Comparison of ENCODE assay signal across 21 cellular contexts in genomic region chr12:125579916-125580315, GRCh38.
DNase-seq lines count a peak whose midpoint lies in the region; ATAC-seq and TF ChIP-seq lines count a peak whose summit lies in the region.
"Had no signal": no experiment of that assay in that cellular context is flagged by ENCODE, and none has a peak within 500 bp of the region (broad histone marks: within the 10 kb centered on the region; RNA-seq: fewer than 3 reads in every experiment).

No MANE protein-coding gene starts in this region.

- ATAC-seq in HG03159 (IDR thresholded peaks at IDR 0.05; ENCODE audit: unreplicated experiment) = no peak
- ATAC-seq in naive thymus-derived CD4-positive, alpha-beta T cell = no peak
- ATAC-seq: A549; CD8-positive, alpha-beta T cell; GM12878 had no signal

- H3F3A ChIP-seq in DOHH2 (ENCODE audit: control insufficient read depth, insufficient read depth) = no peaks in the 10 kb centered on the region

- DNase-seq in Karpas-422 = peak; percentile 43
- DNase-seq in OCI-LY7 (ENCODE audit: low spot score) = peak; percentile 59
- peak; percentile 10 for DNase-seq in germinal center (ENCODE audit: low spot score)
- DNase-seq in naive thymus-derived CD4-positive, alpha-beta T cell = no peak
- no peak for DNase-seq in T-helper 1 cell
- DNase-seq: AML-193; Caco-2; Calu3; CD4-positive, alpha-beta T cell; CD8-positive, alpha-beta T cell; DMS79 treated with DMSO at 0.1 percent for 48 hours; EL; GDM1 had no signal

- POLR2A ChIA-PET in OCI-LY7 (lab: Charles Lee) = interaction anchor here (0.6 kb wide), 1 partner anchor 19 kb away, joined by 3 read pairs; no protein-coding TSS in a partner anchor
- POLR2A ChIA-PET in naive thymus-derived CD4-positive, alpha-beta T cell (lab: Charles Lee) = no interaction called here

- H3K4me2 ChIP-seq in DOHH2 (ENCODE audit: low read length) (peak overlapping the region; percentile 25), Karpas-422 (ENCODE audit: low read depth, low read length, poor library complexity, severe bottlenecking) (no peak overlapping the region), OCI-LY7 (ENCODE audit: low read length) (peak overlapping the region; percentile 59)
- H3K4me2 ChIP-seq: A549; BLaER1 treated with 17β-estradiol and CSF1 and Interleukin-3, amounts not matched to agents 10 nM and 100 nM had no signal

- H3K4me3 ChIP-seq in DOHH2 (ENCODE audit: low read length) (no peak overlapping the region), Karpas-422 (ENCODE audit: low read length) (no peak overlapping the region), OCI-LY7 (ENCODE audit: low read depth, low read length, poor library complexity, severe bottlenecking) (no peak overlapping the region)
- no peak overlapping the region for H3K4me3 ChIP-seq in naive thymus-derived CD4-positive, alpha-beta T cell (ENCODE audit: low read length)
- H3K4me3 ChIP-seq: A549; BLaER1 treated with 17β-estradiol and CSF1 and Interleukin-3, amounts not matched to agents 10 nM and 100 nM; GM12878 had no signal

- no peaks in the 10 kb centered on the region for H3K36me3 ChIP-seq in DOHH2 (ENCODE audit: control insufficient read depth, low read length)
- no peaks in the 10 kb centered on the region for H3K36me3 ChIP-seq in Karpas-422 (ENCODE audit: insufficient read depth, low read length)
- H3K36me3 ChIP-seq in OCI-LY7 (ENCODE audit: insufficient read depth, low read length) = no peaks in the 10 kb centered on the region
- no peaks in the 10 kb centered on the region for H3K36me3 ChIP-seq in naive thymus-derived CD4-positive, alpha-beta T cell (ENCODE audit: control insufficient read depth in 2 of 3, insufficient read depth in 3 of 3, low read length in 3 of 3)
- H3K36me3 ChIP-seq: BLaER1 treated with 17β-estradiol and CSF1 and Interleukin-3, amounts not matched to agents 10 nM and 100 nM had no signal

- peaks cover 0 to 25% (median 14%) of the 10 kb centered on the region in 5 donors for H3K27me3 Mint-ChIP-seq in naive thymus-derived CD4-positive, alpha-beta T cell

- no peak overlapping the region for H3K4me3 Mint-ChIP-seq in naive thymus-derived CD4-positive, alpha-beta T cell
- H3K4me3 Mint-ChIP-seq: B cell; CD4-positive, alpha-beta T cell; CD8-positive, alpha-beta T cell had no signal

- no TSS peak for BruUV-seq in OCI-LY7 (replicated peaks; lab: Mats Ljungman, UMichigan)

- H4K20me1 ChIP-seq in DOHH2 (ENCODE audit: control insufficient read depth, insufficient read depth, low read depth, low read length) (no peaks in the 10 kb centered on the region), Karpas-422 (ENCODE audit: insufficient read depth, low read depth, low read length) (no peaks in the 10 kb centered on the region), OCI-LY7 (ENCODE audit: insufficient read depth, low read length) (no peaks in the 10 kb centered on the region)
- H4K20me1 ChIP-seq: BLaER1 treated with 17β-estradiol and CSF1 and Interleukin-3, amounts not matched to agents 10 nM and 100 nM had no signal

- H3K4me1 ChIP-seq in DOHH2 (ENCODE audit: control insufficient read depth, low read length) (peaks cover 13% of the 10 kb centered on the region), Karpas-422 (ENCODE audit: low read length) (peaks cover 7% of the 10 kb centered on the region), OCI-LY7 (ENCODE audit: insufficient read depth, low read length, poor library complexity, severe bottlenecking) (peaks cover 26% of the 10 kb centered on the region)
- H3K4me1 ChIP-seq in naive thymus-derived CD4-positive, alpha-beta T cell (ENCODE audit: control insufficient read depth in 2 of 2, insufficient read depth in 2 of 2, low read length in 2 of 2) = no peaks in the 10 kb centered on the region
- H3K4me1 ChIP-seq: A549; BLaER1 treated with 17β-estradiol and CSF1 and Interleukin-3, amounts not matched to agents 10 nM and 100 nM; Caco-2 had no signal

- no peak overlapping the region for H3K27ac Mint-ChIP-seq in naive thymus-derived CD4-positive, alpha-beta T cell
- H3K27ac Mint-ChIP-seq: B cell; CD4-positive, alpha-beta T cell; CD8-positive, alpha-beta T cell had no signal

- peaks cover 0 to 10% (median 0%) of the 10 kb centered on the region in 5 donors for H3K36me3 Mint-ChIP-seq in naive thymus-derived CD4-positive, alpha-beta T cell
- H3K36me3 Mint-ChIP-seq: CD8-positive, alpha-beta T cell had no signal

- TF ChIP-seq CTCF in DOHH2 (IDR thresholded peaks at IDR 0.05; ENCODE audit: low read depth, low read length, poor library complexity, severe bottlenecking) (no peak), OCI-LY7 (conservative IDR thresholded peaks at IDR 0.05; ENCODE audit: low read length) (no peak)

- CTCF ChIA-PET in OCI-LY7 (lab: Charles Lee; ENCODE audit: unreplicated experiment) = interaction anchor here (0.6 kb wide), 1 partner anchor 227 kb away, joined by 3 read pairs; no protein-coding TSS in a partner anchor
- CTCF ChIA-PET in naive thymus-derived CD4-positive, alpha-beta T cell (lab: Charles Lee) = no interaction called here

- H2AFZ ChIP-seq in Karpas-422 (ENCODE audit: low read length) = no peak overlapping the region
- no peak overlapping the region for H2AFZ ChIP-seq in OCI-LY7 (ENCODE audit: low read length)

- no peak overlapping the region for H3K9ac ChIP-seq in Karpas-422 (ENCODE audit: low read length)
- H3K9ac ChIP-seq: BLaER1 treated with 17β-estradiol and CSF1 and Interleukin-3, amounts not matched to agents 10 nM and 100 nM had no signal

- H3K9me3 ChIP-seq in DOHH2 (ENCODE audit: control insufficient read depth, insufficient read depth, low read length) = no peaks in the 10 kb centered on the region
- H3K9me3 ChIP-seq in Karpas-422 (ENCODE audit: low read length) = no peaks in the 10 kb centered on the region
- peaks cover 8% of the 10 kb centered on the region; the same call in 1 of the 2 replicates for H3K9me3 ChIP-seq in OCI-LY7 (ENCODE audit: low read length)
- H3K9me3 ChIP-seq in naive thymus-derived CD4-positive, alpha-beta T cell (ENCODE audit: control insufficient read depth in 2 of 3, low read length in 3 of 3) = no peaks in the 10 kb centered on the region
- H3K9me3 ChIP-seq: A549, Caco-2 had no signal

- H3K9me2 ChIP-seq in DOHH2 (replicated peaks; ENCODE audit: control insufficient read depth, low read length) (no peaks in the 10 kb centered on the region), Karpas-422 (replicated peaks; ENCODE audit: insufficient read depth, low read length) (no peaks in the 10 kb centered on the region), OCI-LY7 (ENCODE audit: insufficient read depth, low read length) (no peaks in the 10 kb centered on the region)

- H3K27ac ChIP-seq in DOHH2 (ENCODE audit: low read depth, low read length) = no peak overlapping the region
- no peak overlapping the region for H3K27ac ChIP-seq in Karpas-422 (ENCODE audit: low read length)
- H3K27ac ChIP-seq in OCI-LY7 (ENCODE audit: low read depth, low read length, poor library complexity, severe bottlenecking) = peak overlapping the region; percentile 49
- no peak overlapping the region for H3K27ac ChIP-seq in naive thymus-derived CD4-positive, alpha-beta T cell (ENCODE audit: low read depth, low read length)
- H3K27ac ChIP-seq: 22Rv1; A549; BLaER1 treated with 17β-estradiol and CSF1 and Interleukin-3, amounts not matched to agents 10 nM and 100 nM; C4-2B had no signal

- no peaks in the 10 kb centered on the region for H3K27me3 ChIP-seq in DOHH2 (ENCODE audit: control insufficient read depth, low read length)
- no peaks in the 10 kb centered on the region for H3K27me3 ChIP-seq in Karpas-422 (ENCODE audit: low read length)
- no peaks in the 10 kb centered on the region for H3K27me3 ChIP-seq in naive thymus-derived CD4-positive, alpha-beta T cell (ENCODE audit: control insufficient read depth in 2 of 2, insufficient read depth in 2 of 2, low read length in 2 of 2)
- H3K27me3 ChIP-seq: BLaER1 treated with 17β-estradiol and CSF1 and Interleukin-3, amounts not matched to agents 10 nM and 100 nM had no signal

- peaks cover 4 to 48% (median 15%) of the 10 kb centered on the region in 11 donors for H3K9me3 Mint-ChIP-seq in naive thymus-derived CD4-positive, alpha-beta T cell

- H3K79me2 ChIP-seq in DOHH2 (ENCODE audit: control insufficient read depth, low read length) = no peaks in the 10 kb centered on the region
- H3K79me2 ChIP-seq in Karpas-422 (ENCODE audit: low read length) = no peaks in the 10 kb centered on the region
- H3K79me2 ChIP-seq in OCI-LY7 (ENCODE audit: insufficient read depth, low read depth, low read length) = no peaks in the 10 kb centered on the region

- intact Hi-C loops in OCI-LY7 (cut with micrococcal nuclease; ENCODE audit: unreplicated experiment) = no loop called here
- intact Hi-C loops in naive thymus-derived CD4-positive, alpha-beta T cell (cut with micrococcal nuclease) = no loop called here

- H3K4me1 Mint-ChIP-seq in naive thymus-derived CD4-positive, alpha-beta T cell = no peaks in the 10 kb centered on the region
- H3K4me1 Mint-ChIP-seq: B cell had no signal

Comparison
In these comparisons a context has a peak if more than half of its experiments do, and no peak if none do; other contexts are left out.
1. DNase-seq: peak in Karpas-422 (single experiment), OCI-LY7 (single experiment) and germinal center (single experiment); none in naive thymus-derived CD4-positive, alpha-beta T cell (0 of 9) and T-helper 1 cell (0 of 5).